Comparison of ENCODE assay signal across 9 cellular contexts in the genomic region with DNA sequence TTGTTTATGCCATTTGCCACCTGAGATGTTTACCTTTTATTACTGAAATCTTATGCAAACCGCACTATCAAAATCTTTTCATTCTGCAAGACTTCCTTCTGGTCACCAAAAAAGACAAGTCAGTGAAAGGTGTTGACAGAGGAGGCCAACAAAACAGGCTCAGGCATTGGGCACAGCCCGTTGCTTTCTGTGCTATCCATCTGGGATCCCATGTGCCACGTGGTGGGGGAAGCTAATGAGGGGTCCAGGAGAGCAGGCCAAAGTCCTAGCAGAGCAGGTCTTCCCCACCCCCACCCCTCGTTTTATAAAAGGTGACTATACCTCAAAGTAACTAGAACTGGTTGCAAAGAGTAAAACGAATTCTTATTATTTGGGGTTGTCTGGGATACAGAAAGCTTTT. TPM values are rescaled to one million over a fixed set of nuclear protein-coding genes. Genes with fewer than 3 reads are reported as not detected.
DNase-seq lines count a peak whose midpoint lies in the region; ATAC-seq and TF ChIP-seq lines count a peak whose summit lies in the region.
"Had no signal": no experiment of that assay in that cellular context is flagged by ENCODE, and none has a peak within 500 bp of the region (broad histone marks: within the 10 kb centered on the region; RNA-seq: fewer than 3 reads in every experiment).

No MANE protein-coding gene starts in this region.

- no peak overlapping the region for H3K27ac ChIP-seq in OCI-LY3 (ENCODE audit: low read length)
- no peak overlapping the region for H3K27ac ChIP-seq in rectal smooth muscle tissue (ENCODE audit: low read depth, low read length)
- no peak overlapping the region for H3K27ac ChIP-seq in lower lobe of right lung

- TF ChIP-seq CTCF in GM12864 (IDR thresholded peaks at IDR 0.05; ENCODE audit: low read depth, low read length, missing control alignments) (no peak), OCI-LY3 (IDR thresholded peaks at IDR 0.05; ENCODE audit: low read depth, low read length) (no peak), lower lobe of right lung (IDR thresholded peaks at IDR 0.05) (no peak)

- H3K36me3 ChIP-seq in OCI-LY3 (replicated peaks; ENCODE audit: low read depth, low read length): no peaks in the 10 kb centered on the region
- no peaks in the 10 kb centered on the region for H3K36me3 ChIP-seq in endocrine pancreas (ENCODE audit: control insufficient read depth, insufficient read depth, low read length)
- H3K36me3 ChIP-seq in rectal smooth muscle tissue (ENCODE audit: control insufficient read depth, insufficient read depth, low read length): no peaks in the 10 kb centered on the region
- no peaks in the 10 kb centered on the region for H3K36me3 ChIP-seq in lower lobe of right lung

- H3K4me2 ChIP-seq in OCI-LY3 (ENCODE audit: low read length): peak overlapping the region; percentile 76

- H2AFZ ChIP-seq in OCI-LY3 (ENCODE audit: low read depth, low read length): peak overlapping the region; percentile 28; the same call in 1 of the 2 replicates

- no peaks in the 10 kb centered on the region for H4K20me1 ChIP-seq in OCI-LY3 (ENCODE audit: insufficient read depth, low read length)

- no peaks in the 10 kb centered on the region for H3K79me2 ChIP-seq in OCI-LY3 (ENCODE audit: low read length)

- peaks cover 5% of the 10 kb centered on the region; the same call in 1 of the 2 replicates for H3K4me1 ChIP-seq in OCI-LY3 (ENCODE audit: low read length)
- H3K4me1 ChIP-seq in endocrine pancreas (ENCODE audit: control insufficient read depth, insufficient read depth, low read length): no peaks in the 10 kb centered on the region
- peaks cover 5% of the 10 kb centered on the region for H3K4me1 ChIP-seq in rectal smooth muscle tissue (ENCODE audit: control insufficient read depth, insufficient read depth, low read length)
- H3K4me1 ChIP-seq in lower lobe of right lung: peaks cover 10% of the 10 kb centered on the region

- intact Hi-C loops in lower lobe of right lung (cut with DNase I): no loop called here

- DNase-seq in GM12864 (ENCODE audit: low read depth) (no peak), lower lobe of right lung (no peak), middle frontal gyrus (ENCODE audit: extremely low spot score, low spot score) (no peak), cerebellar nuclear complex (lab: John Stamatoyannopoulos, UW) (no peak)
- DNase-seq: activated naive CD4-positive, alpha-beta T cell treated with anti-CD3 and anti-CD28 coated beads, Interleukin-2, amount 10 ng/mL, durations not matched to agents 7 days and 5 days had no signal

- H3K27me3 ChIP-seq in OCI-LY3 (ENCODE audit: low read depth, low read length): peaks cover 2% of the 10 kb centered on the region; the same call in 1 of the 2 replicates
- no peaks in the 10 kb centered on the region for H3K27me3 ChIP-seq in endocrine pancreas (ENCODE audit: control insufficient read depth, insufficient read depth, low read length)
- no peaks in the 10 kb centered on the region for H3K27me3 ChIP-seq in rectal smooth muscle tissue (ENCODE audit: control insufficient read depth, insufficient read depth, low read length)
- no peaks in the 10 kb centered on the region for H3K27me3 ChIP-seq in lower lobe of right lung (ENCODE audit: low read depth)

- ATAC-seq in lower lobe of right lung (no peak), HG02763 (IDR thresholded peaks at IDR 0.05; ENCODE audit: unreplicated experiment) (no peak)

- H3K9ac ChIP-seq in OCI-LY3 (ENCODE audit: low read length) (peak overlapping the region; percentile 66), endocrine pancreas (ENCODE audit: control insufficient read depth, insufficient read depth, low read length) (no peak overlapping the region), rectal smooth muscle tissue (ENCODE audit: low read length) (no peak overlapping the region)

- H3K9me3 ChIP-seq in OCI-LY3 (ENCODE audit: insufficient read depth, low read length) (0 out of 2 replicates have a peak, but pooled peaks cover 3% of the 10 kb centered on the region), endocrine pancreas (ENCODE audit: control insufficient read depth, low read length) (no peaks in the 10 kb centered on the region), lower lobe of right lung (no peaks in the 10 kb centered on the region)

- H3K4me3 ChIP-seq in GM12864 (ENCODE audit: low read depth, low read length) (peak overlapping the region; percentile 76), OCI-LY3 (ENCODE audit: low read length) (peak overlapping the region; percentile 77), endocrine pancreas (ENCODE audit: control insufficient read depth, insufficient read depth, low read length) (peak overlapping the region; percentile 58), rectal smooth muscle tissue (ENCODE audit: low read length) (peak overlapping the region; percentile 68), lower lobe of right lung (no peak overlapping the region)

RNA-seq across cellular contexts. Expression of a gene that starts 1.2 kb away (rescaled TPM):
- 9.7 TPM for total RNA-seq in lower lobe of right lung

RNA-seq across cellular contexts. Expression of a gene that starts 24.5 kb away (rescaled TPM):
- total RNA-seq in lower lobe of right lung: 68.9 TPM
